19 cellular contexts compared by ENCODE assay signal in the genomic region with DNA sequence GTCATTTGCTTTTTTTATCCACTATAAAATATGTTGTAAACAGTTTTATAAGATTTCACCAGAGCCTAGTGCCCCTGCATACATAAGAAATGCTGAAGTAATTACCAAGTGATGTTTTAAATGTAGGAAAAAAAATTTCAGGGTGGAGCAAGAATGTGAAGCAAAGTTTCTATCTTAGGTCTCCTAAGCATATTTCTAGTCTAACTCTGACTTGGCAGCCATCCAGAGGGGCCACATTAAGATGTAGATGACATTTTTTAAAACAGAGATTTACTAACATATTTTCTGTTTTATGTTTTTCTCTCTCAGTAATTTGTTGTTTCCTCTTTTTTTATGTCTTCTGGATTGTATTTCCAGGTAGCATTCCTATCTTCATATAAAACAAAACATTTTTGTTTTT. TPM values are rescaled to one million over a fixed set of nuclear protein-coding genes. Genes with fewer than 3 reads are reported as not detected.
DNase-seq lines count a peak whose midpoint lies in the region; ATAC-seq and TF ChIP-seq lines count a peak whose summit lies in the region.
"Had no signal": no experiment of that assay in that cellular context is flagged by ENCODE, and none has a peak within 500 bp of the region (broad histone marks: within the 10 kb centered on the region; RNA-seq: fewer than 3 reads in every experiment).

No MANE protein-coding gene starts in this region.

- CTCF ChIA-PET in IMR-90 (lab: Yijun Ruan, JAX): no interaction called here

- in situ Hi-C loops in IMR-90 (cut with MboI; ENCODE audit: low sequenced_read_pairs): no loop called here

- H2AK9ac ChIP-seq in IMR-90 (replicated peaks; ENCODE audit: low read depth, low read length, poor library complexity): no peak overlapping the region

- no peak overlapping the region for H3K4me3 ChIP-seq in IMR-90 (ENCODE audit: insufficient read depth, low read depth, low read length)
- H3K4me3 ChIP-seq in choroid plexus epithelial cell (ENCODE audit: low read depth, low read length): no peak overlapping the region

- peak overlapping the region; percentile 55 for H3K27ac Mint-ChIP-seq in osteocyte (ENCODE audit: unreplicated experiment)
- H3K27ac Mint-ChIP-seq: H9 had no signal

- intact Hi-C loops in IMR-90 (cut with micrococcal nuclease): no loop called here

- TF ChIP-seq CTCF in IMR-90 (conservative IDR thresholded peaks at IDR 0.05; ENCODE audit: low read depth, low read length) (no peak), choroid plexus epithelial cell (conservative IDR thresholded peaks at IDR 0.05; ENCODE audit: low read depth, low read length) (no peak), osteocyte (IDR thresholded peaks at IDR 0.05) (no peak)

- dilution Hi-C loops in IMR-90 (cut with HindIII; ENCODE audit: low sequenced_read_pairs, unreplicated experiment): no loop called here

- peaks cover 20% of the 10 kb centered on the region for H3K4me1 Mint-ChIP-seq in osteocyte (ENCODE audit: unreplicated experiment)

- no peak overlapping the region for H3K18ac ChIP-seq in IMR-90 (ENCODE audit: low read depth, low read length)

- H4K5ac ChIP-seq in IMR-90 (ENCODE audit: low read depth, low read length): no peak overlapping the region

- H4K8ac ChIP-seq in IMR-90 (ENCODE audit: low read depth in 2 of 2, low read length in 2 of 2): no peak overlapping the region

- POLR2A ChIA-PET in IMR-90 (lab: Charles Lee; ENCODE audit: unreplicated experiment): no interaction called here

- no peaks in the 10 kb centered on the region for H3K9me1 ChIP-seq in IMR-90 (ENCODE audit: insufficient read depth, low read length)

- H3K27me3 ChIP-seq in IMR-90 (ENCODE audit: control insufficient read depth, insufficient read depth, low read length): no peaks in the 10 kb centered on the region; the same call in 1 of the 2 replicates

- no peak overlapping the region for H2AFZ ChIP-seq in IMR-90 (replicated peaks; ENCODE audit: low read length, poor library complexity)

- no peak for TF ChIP-seq RAD21 in IMR-90 (IDR thresholded peaks at IDR 0.05; ENCODE audit: low read length)

- H3K27me3 Mint-ChIP-seq in osteocyte (ENCODE audit: unreplicated experiment): peaks cover 2% of the 10 kb centered on the region

- H3K4me3 Mint-ChIP-seq in osteocyte (ENCODE audit: unreplicated experiment): no peak overlapping the region
- H3K4me3 Mint-ChIP-seq: H9 had no signal

- no peak overlapping the region for H3K14ac ChIP-seq in IMR-90 (replicated peaks; ENCODE audit: low read depth, low read length)

- BruUV-seq in IMR-90 (replicated peaks; lab: Mats Ljungman, UMichigan): no TSS peak

- no peak overlapping the region for H3K9ac ChIP-seq in IMR-90 (ENCODE audit: low read depth, low read length)
- H3K9ac ChIP-seq: SK-N-SH had no signal

- no peak for TF ChIP-seq POLR2A in IMR-90 (IDR thresholded peaks at IDR 0.05; ENCODE audit: low read depth, low read length)

- H4K91ac ChIP-seq in IMR-90 (ENCODE audit: insufficient read depth, low read depth, low read length): no peak overlapping the region

- no peaks in the 10 kb centered on the region for H4K20me1 ChIP-seq in IMR-90 (ENCODE audit: insufficient read depth, low read length)

- no peak overlapping the region for H3K27ac ChIP-seq in IMR-90 (ENCODE audit: insufficient read depth, low read length)
- H3K27ac ChIP-seq: HL-60 had no signal

- H3K9me3 Mint-ChIP-seq in osteocyte (ENCODE audit: unreplicated experiment): no peaks in the 10 kb centered on the region
- H3K9me3 Mint-ChIP-seq: H9 had no signal

- no peaks in the 10 kb centered on the region for H3K4me1 ChIP-seq in IMR-90 (ENCODE audit: control insufficient read depth, insufficient read depth, low read length)

- ATAC-seq in IMR-90 (ENCODE audit: low read depth) (peak; percentile 40; the same call in 1 of the 2 replicates), HG02938 (IDR thresholded peaks at IDR 0.05; ENCODE audit: unreplicated experiment) (no peak)

- H2BK15ac ChIP-seq in IMR-90 (ENCODE audit: low read depth, low read length): no peak overlapping the region

- H3K4ac ChIP-seq in IMR-90 (ENCODE audit: low read depth, low read length): no peak overlapping the region

- no peak overlapping the region for H2AK5ac ChIP-seq in IMR-90 (ENCODE audit: low read depth, low read length)

- H3K23ac ChIP-seq in IMR-90 (ENCODE audit: low read depth, low read length): no peak overlapping the region

- H2BK5ac ChIP-seq in IMR-90 (ENCODE audit: low read depth, low read length, poor library complexity, severe bottlenecking): no peak overlapping the region

- H3K4me2 ChIP-seq in IMR-90 (ENCODE audit: low read depth, low read length): no peak overlapping the region
- H3K4me2 ChIP-seq: SK-N-SH had no signal

- H3K9me3 ChIP-seq in IMR-90 (ENCODE audit: control insufficient read depth, insufficient read depth, low read length): no peaks in the 10 kb centered on the region
- H3K9me3 ChIP-seq: SK-N-SH had no signal

- no peaks in the 10 kb centered on the region for H3K36me3 Mint-ChIP-seq in osteocyte (ENCODE audit: unreplicated experiment)

- DNase-seq in EH (ENCODE audit: low read depth) (peak; percentile 48), IMR-90 (peak; percentile 19), choroid plexus epithelial cell (ENCODE audit: low read depth) (peak; percentile 55), osteocyte (ENCODE audit: extremely low spot score, unreplicated experiment) (no peak), NCI-H1092 (lab: John Stamatoyannopoulos, UW) (no peak), NCI-H748 (lab: John Stamatoyannopoulos, UW; ENCODE audit: unreplicated experiment) (no peak)
- DNase-seq: ACHN; DMS153; H9; MM.1S; NCI-H1092 treated with DMSO at 0.1 percent for 48 hours; NCI-H2081 treated with DMSO at 0.1 percent for 48 hours; NCI-H446 treated with DMSO at 0.1 percent for 48 hours; NCI-H748 treated with DMSO at 0.1 percent for 48 hours; NK-92 treated with Interleukin-12 subunit alpha and Interleukin-12 subunit beta, amount 100 ng/mL, for 24 hours; SHP77; SK-N-SH had no signal

- no peaks in the 10 kb centered on the region for H3K36me3 ChIP-seq in IMR-90 (ENCODE audit: control insufficient read depth, insufficient read depth, low read length)

- no peak overlapping the region for H3K56ac ChIP-seq in IMR-90 (ENCODE audit: extremely low read depth, insufficient read depth, low read length)

- H2BK120ac ChIP-seq in IMR-90 (ENCODE audit: low read depth, low read length): no peak overlapping the region

- H2BK20ac ChIP-seq in IMR-90 (ENCODE audit: low read depth, low read length): no peak overlapping the region

- H3K79me1 ChIP-seq in IMR-90 (ENCODE audit: low read depth in 1 of 2, low read length in 2 of 2): no peaks in the 10 kb centered on the region

TF ChIP-seq in IMR-90, 13 proteins besides CTCF, POLR2A, EP300 and RAD21:
- TF ChIP-seq BHLHE40 (IDR thresholded peaks at IDR 0.05; ENCODE audit: low read depth, low read length): no peak
- TF ChIP-seq, protein P1, sequence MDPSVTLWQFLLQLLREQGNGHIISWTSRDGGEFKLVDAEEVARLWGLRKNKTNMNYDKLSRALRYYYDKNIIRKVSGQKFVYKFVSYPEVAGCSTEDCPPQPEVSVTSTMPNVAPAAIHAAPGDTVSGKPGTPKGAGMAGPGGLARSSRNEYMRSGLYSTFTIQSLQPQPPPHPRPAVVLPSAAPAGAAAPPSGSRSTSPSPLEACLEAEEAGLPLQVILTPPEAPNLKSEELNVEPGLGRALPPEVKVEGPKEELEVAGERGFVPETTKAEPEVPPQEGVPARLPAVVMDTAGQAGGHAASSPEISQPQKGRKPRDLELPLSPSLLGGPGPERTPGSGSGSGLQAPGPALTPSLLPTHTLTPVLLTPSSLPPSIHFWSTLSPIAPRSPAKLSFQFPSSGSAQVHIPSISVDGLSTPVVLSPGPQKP (IDR thresholded peaks at IDR 0.05; ENCODE audit: borderline replicate concordance, low read depth, low read length): no peak
- no peak for TF ChIP-seq MAFK (IDR thresholded peaks at IDR 0.05; ENCODE audit: low read depth, low read length)
- no peak for TF ChIP-seq NFE2L2 (IDR thresholded peaks at IDR 0.05; ENCODE audit: low read depth, low read length)
- TF ChIP-seq RFX5 (IDR thresholded peaks at IDR 0.05; ENCODE audit: low read depth, low read length): no peak
- TF ChIP-seq, protein P2, sequence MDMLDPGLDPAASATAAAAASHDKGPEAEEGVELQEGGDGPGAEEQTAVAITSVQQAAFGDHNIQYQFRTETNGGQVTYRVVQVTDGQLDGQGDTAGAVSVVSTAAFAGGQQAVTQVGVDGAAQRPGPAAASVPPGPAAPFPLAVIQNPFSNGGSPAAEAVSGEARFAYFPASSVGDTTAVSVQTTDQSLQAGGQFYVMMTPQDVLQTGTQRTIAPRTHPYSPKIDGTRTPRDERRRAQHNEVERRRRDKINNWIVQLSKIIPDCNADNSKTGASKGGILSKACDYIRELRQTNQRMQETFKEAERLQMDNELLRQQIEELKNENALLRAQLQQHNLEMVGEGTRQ (IDR thresholded peaks at IDR 0.05; ENCODE audit: low read depth, low read length): no peak
- TF ChIP-seq CHD1 (IDR thresholded peaks at IDR 0.05; ENCODE audit: low read depth, low read length): no peak
- no peak for TF ChIP-seq RCOR1 (IDR thresholded peaks at IDR 0.05; ENCODE audit: insufficient replicate concordance, low read length)
- no peak for TF ChIP-seq SMC3 (IDR thresholded peaks at IDR 0.05; ENCODE audit: low read depth, low read length)
- TF ChIP-seq MAZ (IDR thresholded peaks at IDR 0.05; ENCODE audit: borderline replicate concordance, low read depth, low read length): no peak
- TF ChIP-seq MXI1 (IDR thresholded peaks at IDR 0.05; ENCODE audit: borderline replicate concordance, low read depth, low read length): no peak

RNA-seq across cellular contexts. Expression of gene KRAS, which starts 15.8 kb away (rescaled TPM):
- total RNA-seq in IMR-90 (2012; rRNA removed) (9.3 and 20.0 TPM in 2 replicates), osteocyte (24.3 and 25.1 TPM in 2 replicates)
- 8.1 and 10.7 TPM in 2 replicates for polyA plus RNA-seq in IMR-90 (2012; rRNA removed)
- polyA plus RNA-seq in IMR-90 (2012; cell fraction: cytosol; rRNA removed): 2.6 and 3.5 TPM in 2 replicates
- polyA plus RNA-seq in IMR-90 (2012; cell fraction: nucleus; rRNA removed; ENCODE audit: low replicate concordance): 1.7 and 7.4 TPM in 2 replicates

Comparison
In these comparisons a context has a peak if more than half of its experiments do, and no peak if none do; other contexts are left out.
1. DNase-seq: peak in EH (single experiment), IMR-90 (single experiment) and choroid plexus epithelial cell (single experiment); none in osteocyte (single experiment), NCI-H1092 (single experiment) and NCI-H748 (single experiment).